ENCODE assay signal across 25 cellular contexts in genomic region chr5:61969347-61969746, GRCh38.
DNase-seq lines count a peak whose midpoint lies in the region; ATAC-seq and TF ChIP-seq lines count a peak whose summit lies in the region.
"Had no signal": no experiment of that assay in that cellular context is flagged by ENCODE, and none has a peak within 500 bp of the region (broad histone marks: within the 10 kb centered on the region; RNA-seq: fewer than 3 reads in every experiment).

No MANE protein-coding gene starts in this region.

- H3K27me3 ChIP-seq in RWPE2 (ENCODE audit: insufficient read depth, poor library complexity, severe bottlenecking) = no peaks in the 10 kb centered on the region
- no peaks in the 10 kb centered on the region for H3K27me3 ChIP-seq in smooth muscle cell (ENCODE audit: low read depth)
- H3K27me3 ChIP-seq: cardiac muscle cell, esophagus squamous epithelium, ovary had no signal

- H3K36me3 ChIP-seq in RWPE2 (ENCODE audit: low read depth) (no peaks in the 10 kb centered on the region), smooth muscle cell (ENCODE audit: low read depth) (no peaks in the 10 kb centered on the region)
- H3K36me3 ChIP-seq: cardiac muscle cell, esophagus squamous epithelium, ovary had no signal

- H3K4me3 ChIP-seq in RWPE2 (ENCODE audit: severe bottlenecking) (no peak overlapping the region), smooth muscle cell (no peak overlapping the region)
- H3K4me3 ChIP-seq: cardiac muscle cell, esophagus squamous epithelium, GM23338, ovary had no signal

- DNase-seq in HS-27A (ENCODE audit: low read depth) = peak; percentile 68
- no peak for DNase-seq in RWPE2 (ENCODE audit: low spot score)
- DNase-seq in glomerular visceral epithelial cell (ENCODE audit: extremely low spot score) = peak; percentile 51
- DNase-seq in smooth muscle cell (lab: John Stamatoyannopoulos, UW; ENCODE audit: unreplicated experiment) = no peak
- DNase-seq in activated gamma-delta T cell treated with Interleukin-2 at 50 U/mL for 16 hours = no peak
- no peak for DNase-seq in activated CD8-positive, alpha-beta memory T cell treated with anti-CD3 and anti-CD28 coated beads for 24 hours
- DNase-seq: activated B cell treated with CpG ODN at 0.5 μM for 24 hours; activated CD4-positive, alpha-beta T cell treated with anti-CD3 and anti-CD28 coated beads, Interleukin-2, amount 50 U/mL, for 1 hour; activated naive CD4-positive, alpha-beta T cell treated with anti-CD3 and anti-CD28 coated beads, Interleukin-2, amount 50 U/mL, for 16 hours; amniotic stem cell; CD4-positive, alpha-beta T cell; cortex of kidney; esophagus squamous epithelium; hypothalamus; left ventricle myocardium superior; NCI-H1048; NCI-H187; NCI-H2171 treated with DMSO at 0.1 percent for 48 hours; NCI-H524 treated with DMSO at 0.1 percent for 48 hours; NK-92 treated with Interleukin-12 subunit alpha and Interleukin-12 subunit beta, amount 100 ng/mL, for 24 hours; ovary; T-helper 1 cell had no signal

- H3K9me3 ChIP-seq in RWPE2 (ENCODE audit: severe bottlenecking) (no peaks in the 10 kb centered on the region), smooth muscle cell (replicated peaks; ENCODE audit: low read depth) (no peaks in the 10 kb centered on the region)
- H3K9me3 ChIP-seq: esophagus squamous epithelium, ovary had no signal

- no peak for TF ChIP-seq CTCF in RWPE2 (IDR thresholded peaks at IDR 0.05; ENCODE audit: poor library complexity, severe bottlenecking)
- no peak for TF ChIP-seq CTCF in smooth muscle cell (IDR thresholded peaks at IDR 0.05; ENCODE audit: borderline replicate concordance, insufficient read depth, poor library complexity, severe bottlenecking)

- H3K9ac ChIP-seq in smooth muscle cell (ENCODE audit: low read depth) = no peak overlapping the region

- H3K4me2 ChIP-seq in smooth muscle cell = peak overlapping the region; percentile 54
- H3K4me2 ChIP-seq: GM23338 had no signal

- H3K79me2 ChIP-seq in smooth muscle cell (ENCODE audit: low read depth) = no peaks in the 10 kb centered on the region

- ATAC-seq in RWPE2 (ENCODE audit: low read depth) (peak; percentile 72), HG03565 (IDR thresholded peaks at IDR 0.05; ENCODE audit: unreplicated experiment) (no peak)
- ATAC-seq: GM23338, left ventricle myocardium superior had no signal

- H3K27ac ChIP-seq in RWPE2 (ENCODE audit: poor library complexity, severe bottlenecking) (no peak overlapping the region), smooth muscle cell (ENCODE audit: low read depth) (no peak overlapping the region)
- H3K27ac ChIP-seq: cardiac muscle cell, esophagus squamous epithelium, ovary had no signal

- no peaks in the 10 kb centered on the region for H3F3A ChIP-seq in smooth muscle cell (ENCODE audit: low read depth)

- H4K20me1 ChIP-seq in smooth muscle cell (ENCODE audit: low read depth) = no peaks in the 10 kb centered on the region

- H3K4me1 ChIP-seq in RWPE2 (ENCODE audit: insufficient read depth, poor library complexity, severe bottlenecking) = peaks cover 6% of the 10 kb centered on the region
- peaks cover 10% of the 10 kb centered on the region for H3K4me1 ChIP-seq in smooth muscle cell (ENCODE audit: low read depth)
- H3K4me1 ChIP-seq: esophagus squamous epithelium had no signal

- 91% methylated on average over 2 of the region's 2 CpGs for WGBS in smooth muscle cell (ENCODE audit: low lambda C conversion rate)

- no peak overlapping the region for H2AFZ ChIP-seq in smooth muscle cell (ENCODE audit: low read depth)
- H2AFZ ChIP-seq: GM23338 had no signal

Comparison
In these comparisons a context has a peak if more than half of its experiments do, and no peak if none do; other contexts are left out.
1. DNase-seq: peak in HS-27A (single experiment) and glomerular visceral epithelial cell (single experiment); none in RWPE2 (single experiment), smooth muscle cell (single experiment), activated gamma-delta T cell treated with Interleukin-2 at 50 U/mL for 16 hours (single experiment) and activated CD8-positive, alpha-beta memory T cell treated with anti-CD3 and anti-CD28 coated beads for 24 hours (single experiment).